Comparison of ENCODE assay signal across 9 cellular contexts in the genomic region with DNA sequence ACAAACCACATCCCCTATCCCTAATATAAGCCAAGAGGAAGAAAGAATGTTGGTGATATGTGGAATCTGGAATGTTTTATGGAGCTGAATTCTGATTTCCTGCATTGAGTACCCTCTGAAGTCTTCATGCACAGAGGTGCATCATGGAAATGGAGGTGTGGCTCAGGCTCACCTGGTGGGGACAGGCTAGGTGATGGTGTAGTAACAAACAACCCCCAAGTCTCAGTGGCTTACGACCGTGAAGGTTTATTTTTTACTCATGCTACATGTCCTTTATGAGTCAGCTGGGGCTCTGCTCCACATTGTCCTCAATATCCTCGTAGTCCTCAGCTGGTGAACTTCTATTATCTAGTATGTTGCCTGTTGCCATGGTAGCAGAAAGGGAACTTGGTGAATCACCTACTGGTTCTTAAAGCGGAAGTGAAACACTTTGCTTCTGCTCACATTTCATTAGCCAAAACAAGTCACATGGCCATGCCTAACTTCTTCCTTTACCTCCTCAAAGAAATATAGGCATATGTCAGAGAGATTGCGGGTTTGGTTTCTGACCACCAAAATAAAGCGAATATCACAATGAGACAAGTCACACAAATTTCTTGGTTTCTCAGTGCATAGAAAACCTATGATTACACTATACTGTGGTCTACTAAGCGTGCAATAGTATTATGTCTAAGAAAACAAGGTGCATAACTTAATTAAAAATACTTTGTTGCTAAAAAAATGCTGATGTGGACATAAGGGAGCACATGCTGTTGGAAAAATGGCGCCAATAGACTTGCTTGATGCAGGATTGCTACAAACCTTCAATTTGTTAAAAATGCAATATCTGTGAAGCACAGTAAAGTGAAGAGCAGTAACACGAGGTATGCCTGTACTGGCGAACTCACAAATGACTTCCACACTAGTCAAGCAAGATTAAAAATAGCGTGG. TPM values are rescaled to one million over a fixed set of nuclear protein-coding genes. Genes with fewer than 3 reads are reported as not detected.
DNase-seq lines count a peak whose midpoint lies in the region; ATAC-seq, FAIRE-seq and TF ChIP-seq lines count a peak whose summit lies in the region.
"Had no signal": no experiment of that assay in that cellular context is flagged by ENCODE, and none has a peak within 500 bp of the region (broad histone marks: within the 10 kb centered on the region; RNA-seq: fewer than 3 reads in every experiment).

A gene with protein sequence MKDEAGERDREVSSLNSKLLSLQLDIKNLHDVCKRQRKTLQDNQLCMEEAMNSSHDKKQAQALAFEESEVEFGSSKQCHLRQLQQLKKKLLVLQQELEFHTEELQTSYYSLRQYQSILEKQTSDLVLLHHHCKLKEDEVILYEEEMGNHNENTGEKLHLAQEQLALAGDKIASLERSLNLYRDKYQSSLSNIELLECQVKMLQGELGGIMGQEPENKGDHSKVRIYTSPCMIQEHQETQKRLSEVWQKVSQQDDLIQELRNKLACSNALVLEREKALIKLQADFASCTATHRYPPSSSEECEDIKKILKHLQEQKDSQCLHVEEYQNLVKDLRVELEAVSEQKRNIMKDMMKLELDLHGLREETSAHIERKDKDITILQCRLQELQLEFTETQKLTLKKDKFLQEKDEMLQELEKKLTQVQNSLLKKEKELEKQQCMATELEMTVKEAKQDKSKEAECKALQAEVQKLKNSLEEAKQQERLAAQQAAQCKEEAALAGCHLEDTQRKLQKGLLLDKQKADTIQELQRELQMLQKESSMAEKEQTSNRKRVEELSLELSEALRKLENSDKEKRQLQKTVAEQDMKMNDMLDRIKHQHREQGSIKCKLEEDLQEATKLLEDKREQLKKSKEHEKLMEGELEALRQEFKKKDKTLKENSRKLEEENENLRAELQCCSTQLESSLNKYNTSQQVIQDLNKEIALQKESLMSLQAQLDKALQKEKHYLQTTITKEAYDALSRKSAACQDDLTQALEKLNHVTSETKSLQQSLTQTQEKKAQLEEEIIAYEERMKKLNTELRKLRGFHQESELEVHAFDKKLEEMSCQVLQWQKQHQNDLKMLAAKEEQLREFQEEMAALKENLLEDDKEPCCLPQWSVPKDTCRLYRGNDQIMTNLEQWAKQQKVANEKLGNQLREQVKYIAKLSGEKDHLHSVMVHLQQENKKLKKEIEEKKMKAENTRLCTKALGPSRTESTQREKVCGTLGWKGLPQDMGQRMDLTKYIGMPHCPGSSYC (minus strand): TSS at position 51 of the 930 bp plus-strand sequence. CDS start 947 bp downstream, outside the sequence.

- no peaks in the 10 kb centered on the region for H4K20me1 ChIP-seq in keratinocyte (ENCODE audit: control insufficient read depth, extremely low read depth, insufficient read depth, low read length)

- DNase-seq in stimulated activated CD4-positive, alpha-beta T cell treated with anti-CD3 and anti-CD28 coated beads, Interleukin-15, amount 100 ng/mL, for 48 hours (ENCODE audit: low read depth in 2 of 2) = peak; percentile 7 to 10
- DNase-seq in stimulated activated CD4-positive, alpha-beta T cell treated with anti-CD3 and anti-CD28 coated beads, Interleukin-4, amount 100 ng/mL, for 4 hours = no peak
- DNase-seq in HFF-Myc (ENCODE audit: extremely low read depth, low read depth) = peak; percentile 56
- peak; percentile 97 for DNase-seq in M059J (ENCODE audit: low read depth)
- peak; percentile 29 for DNase-seq in activated naive CD8-positive, alpha-beta T cell treated with anti-CD3 and anti-CD28 coated beads, Interleukin-2, amount 50 U/mL, for 24 hours
- peak; percentile 40 for DNase-seq in keratinocyte (ENCODE audit: low read depth, low spot score)
- no peak for DNase-seq in T-helper 9 cell
- DNase-seq in NCI-H1436 (lab: John Stamatoyannopoulos, UW) = no peak

- H3K27ac ChIP-seq in keratinocyte (ENCODE audit: control insufficient read depth, insufficient read depth, low read length) = no peak within 1 kb of the TSS
- H3K27ac ChIP-seq: cardiac muscle cell had no signal

- peak; percentile 61 for FAIRE-seq in keratinocyte (lab: Jason Lieb, UNC)

- H3K27me3 ChIP-seq in keratinocyte (ENCODE audit: control insufficient read depth, extremely low read depth, insufficient read depth, low read length) = no peaks in the 10 kb centered on the region
- H3K27me3 ChIP-seq: cardiac muscle cell had no signal

- no peaks in the 10 kb centered on the region for H3K79me2 ChIP-seq in keratinocyte (ENCODE audit: control insufficient read depth, insufficient read depth, low read length)

- H3K9ac ChIP-seq in keratinocyte (ENCODE audit: control insufficient read depth, extremely low read depth, insufficient read depth, low read length) = no peak within 1 kb of the TSS

- no peak within 1 kb of the TSS for H3K4me3 ChIP-seq in HFF-Myc (replicated peaks; ENCODE audit: low read depth, low read length)
- no peak within 1 kb of the TSS for H3K4me3 ChIP-seq in keratinocyte (ENCODE audit: control insufficient read depth in 2 of 3, extremely low read depth in 1 of 3, insufficient read depth in 2 of 3, low read depth in 1 of 3, low read length in 3 of 3)
- H3K4me3 ChIP-seq: cardiac muscle cell had no signal

- no peak within 1 kb of the TSS for H3K4me3 Mint-ChIP-seq in activated naive CD8-positive, alpha-beta T cell treated with anti-CD3 and anti-CD28 coated beads, Interleukin-2, amount 50 U/mL, for 24 hours

- H3K36me3 ChIP-seq in keratinocyte (ENCODE audit: control insufficient read depth in 2 of 2, extremely low read depth in 1 of 2, insufficient read depth in 2 of 2, low read length in 2 of 2) = no peaks in the 10 kb centered on the region
- H3K36me3 ChIP-seq: cardiac muscle cell had no signal

- H3K36me3 Mint-ChIP-seq in activated naive CD8-positive, alpha-beta T cell treated with anti-CD3 and anti-CD28 coated beads, Interleukin-2, amount 50 U/mL, for 24 hours (ENCODE audit: low read depth) = no peaks in the 10 kb centered on the region

- H3K4me1 ChIP-seq in keratinocyte (ENCODE audit: control insufficient read depth, extremely low read depth, insufficient read depth, low read length) = no peaks in the 10 kb centered on the region

- H2AFZ ChIP-seq in keratinocyte (ENCODE audit: control insufficient read depth, low read length) = no peak within 1 kb of the TSS

- H3K4me2 ChIP-seq in keratinocyte (ENCODE audit: control insufficient read depth, extremely low read depth, insufficient read depth, low read depth, low read length) = no peak within 1 kb of the TSS

- no peaks in the 10 kb centered on the region for H3K9me3 ChIP-seq in keratinocyte (ENCODE audit: control insufficient read depth, low read depth, low read length)

- peaks cover 19% of the 10 kb centered on the region for H3K4me1 Mint-ChIP-seq in activated naive CD8-positive, alpha-beta T cell treated with anti-CD3 and anti-CD28 coated beads, Interleukin-2, amount 50 U/mL, for 24 hours

- TF ChIP-seq CTCF in HFF-Myc (IDR thresholded peaks at IDR 0.05; ENCODE audit: low read depth, low read length, missing control alignments) (no peak), keratinocyte (optimal IDR thresholded peaks at IDR 0.05 in 1 of 3, IDR thresholded peaks at IDR 0.05 in 1 of 3, conservative IDR thresholded peaks at IDR 0.05 in 1 of 3; ENCODE audit: extremely low read depth in 1 of 3, insufficient read depth in 2 of 3, low read length in 3 of 3) (no peak)

- H3K27ac Mint-ChIP-seq in activated naive CD8-positive, alpha-beta T cell treated with anti-CD3 and anti-CD28 coated beads, Interleukin-2, amount 50 U/mL, for 24 hours = no peak within 1 kb of the TSS

- no peaks in the 10 kb centered on the region for H3K27me3 Mint-ChIP-seq in activated naive CD8-positive, alpha-beta T cell treated with anti-CD3 and anti-CD28 coated beads, Interleukin-2, amount 50 U/mL, for 24 hours

- H3K9me3 Mint-ChIP-seq in activated naive CD8-positive, alpha-beta T cell treated with anti-CD3 and anti-CD28 coated beads, Interleukin-2, amount 50 U/mL, for 24 hours = peaks cover 7% of the 10 kb centered on the region

- ATAC-seq in activated naive CD8-positive, alpha-beta T cell treated with anti-CD3 and anti-CD28 coated beads, Interleukin-2, amount 50 U/mL, for 24 hours = peak; percentile 89

- no peaks in the 10 kb centered on the region for H3K9me1 ChIP-seq in keratinocyte (ENCODE audit: control insufficient read depth, extremely low read depth, insufficient read depth, low read length)

- dilution Hi-C loops in keratinocyte (cut with MboI; ENCODE audit: extremely low pct_ligation_motif_present, low sequenced_read_pairs) = no loop called here

RNA-seq across cellular contexts. Expression of the gene that starts here (rescaled TPM):
- total RNA-seq in M059J (2014; rRNA removed; shearing (Covaris generic)) = 0.30 and 1.0 TPM in 2 replicates
- 0.27 to 0.92 TPM (median 0.30 TPM) in 3 replicates for polyA plus RNA-seq in keratinocyte
- polyA plus RNA-seq in keratinocyte (2011; ENCODE audit: low read depth) = 6.0 TPM
- polyA plus RNA-seq in keratinocyte (2011; cell fraction: cytosol; rRNA removed) = 0.12 and 0.21 TPM in 2 replicates
- polyA plus RNA-seq in keratinocyte (2011; cell fraction: nucleus; rRNA removed) = 1.0 and 1.2 TPM in 2 replicates
- polyA plus RNA-seq in keratinocyte (2012; ENCODE audit: low replicate concordance) = 0.10 and 3.4 TPM in 2 replicates
- polyA minus RNA-seq in keratinocyte = 0.51 to 1.4 TPM in 2 of 3 replicates, not detected in the other
- not detected for polyA minus RNA-seq in keratinocyte (2011; cell fraction: cytosol; rRNA and poly(A)+ RNA removed)
- polyA minus RNA-seq in keratinocyte (2011; cell fraction: nucleus; rRNA and poly(A)+ RNA removed) = 0.63 and 1.4 TPM in 2 replicates

Comparison
In these comparisons a context has a peak if more than half of its experiments do, and no peak if none do; other contexts are left out.
1. DNase-seq: peak in stimulated activated CD4-positive, alpha-beta T cell treated with anti-CD3 and anti-CD28 coated beads, Interleukin-15, amount 100 ng/mL, for 48 hours (2 of 2), HFF-Myc (single experiment), M059J (single experiment), activated naive CD8-positive, alpha-beta T cell treated with anti-CD3 and anti-CD28 coated beads, Interleukin-2, amount 50 U/mL, for 24 hours (single experiment) and keratinocyte (single experiment); none in stimulated activated CD4-positive, alpha-beta T cell treated with anti-CD3 and anti-CD28 coated beads, Interleukin-4, amount 100 ng/mL, for 4 hours (0 of 2), T-helper 9 cell (single experiment) and NCI-H1436 (single experiment).